34 cellular contexts compared by ENCODE assay signal in the genomic region with DNA sequence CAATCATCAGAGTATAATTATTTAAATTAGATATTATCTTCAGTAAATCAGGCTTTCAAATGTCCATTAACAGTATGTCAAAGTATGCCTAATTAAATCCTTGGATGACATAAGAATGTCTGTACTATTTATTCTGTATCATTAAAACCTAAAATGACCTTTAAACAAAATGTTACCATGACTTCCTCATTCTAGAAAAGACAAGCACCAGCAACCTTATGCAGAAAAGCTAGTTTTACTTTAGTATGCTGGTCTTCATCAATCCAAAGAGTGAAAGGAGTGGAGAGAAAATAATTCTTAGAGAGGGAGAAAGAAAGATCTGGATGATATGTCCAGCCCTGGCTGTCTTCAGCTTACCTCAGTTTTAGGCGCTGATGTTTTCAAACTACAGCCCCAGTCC.
"Had no signal": no experiment of that assay in that cellular context is flagged by ENCODE, and none has a peak within 500 bp of the region (broad histone marks: within the 10 kb centered on the region; RNA-seq: fewer than 3 reads in every experiment).

No MANE protein-coding gene starts in this region.

- H3K27ac ChIP-seq: adrenal gland, body of pancreas, brain microvascular endothelial cell, breast epithelium, VCaP had no signal

- DNase-seq: activated B cell treated with CpG ODN at 0.5 μM for 24 hours; activated CD4-positive, alpha-beta memory T cell treated with anti-CD3 and anti-CD28 coated beads for 36 hours; activated CD4-positive, alpha-beta T cell treated with anti-CD3 and anti-CD28 coated beads for 4 hours; activated CD4-positive, alpha-beta T cell treated with anti-CD3 and anti-CD28 coated beads, Interleukin-2, amount 10 ng/mL, durations not matched to agents 24 days and 14 days; activated CD4-positive, alpha-beta T cell treated with anti-CD3 and anti-CD28 coated beads, Interleukin-2, amount 50 U/mL, for 1 hour; activated CD4-positive, alpha-beta T cell treated with anti-CD3 and anti-CD28 coated beads, Interleukin-2, amount 50 U/mL, for 4 hours; activated CD4-positive, CD25-positive, alpha-beta regulatory T cell treated with anti-CD3 and anti-CD28 coated beads, Interleukin-2, amount 50 U/mL, for 72 hours; activated CD8-positive, alpha-beta memory T cell treated with anti-CD3 and anti-CD28 coated beads, Interleukin-2, amount 50 U/mL, for 4 hours; activated CD8-positive, alpha-beta T cell treated with anti-CD3 and anti-CD28 coated beads for 36 hours; activated effector memory CD4-positive, alpha-beta T cell treated with anti-CD3 and anti-CD28 coated beads, Interleukin-2, amount 50 U/mL, for 16 hours; activated gamma-delta T cell treated with Interleukin-2 at 50 U/mL for 16 hours; activated naive CD4-positive, alpha-beta T cell; activated naive CD4-positive, alpha-beta T cell treated with anti-CD3 and anti-CD28 coated beads for 36 hours; activated naive CD4-positive, alpha-beta T cell treated with anti-CD3 and anti-CD28 coated beads, Interleukin-2, amount 50 U/mL, for 16 hours; activated naive CD8-positive, alpha-beta T cell treated with anti-CD3 and anti-CD28 coated beads for 36 hours; activated T-cell treated with anti-CD3 and anti-CD28 coated beads for 4 hours; activated T-cell treated with anti-CD3 and anti-CD28 coated beads, Interleukin-2, amount 50 U/mL, for 1 hour; activated T-cell treated with anti-CD3 and anti-CD28 coated beads, Interleukin-2, amount 50 U/mL, for 4 hours; activated T-cell treated with anti-CD3 and anti-CD28 coated beads, Interleukin-2, amount 50 U/mL, for 72 hours; adrenal gland; amniotic stem cell; aorta; body of pancreas; brain microvascular endothelial cell; central memory CD4-positive, alpha-beta T cell; T-helper 2 cell; T-helper 9 cell had no signal

- H3K27ac Mint-ChIP-seq: activated B cell treated with CpG ODN at 0.5 μM for 24 hours; activated CD4-positive, alpha-beta memory T cell treated with anti-CD3 and anti-CD28 coated beads for 36 hours; activated CD4-positive, alpha-beta T cell treated with anti-CD3 and anti-CD28 coated beads, Interleukin-2, amount 10 ng/mL, durations not matched to agents 24 days and 14 days; activated CD8-positive, alpha-beta T cell treated with anti-CD3 and anti-CD28 coated beads for 36 hours; activated naive CD4-positive, alpha-beta T cell treated with anti-CD3 and anti-CD28 coated beads for 36 hours; activated naive CD8-positive, alpha-beta T cell treated with anti-CD3 and anti-CD28 coated beads for 36 hours; activated T-cell treated with anti-CD3 and anti-CD28 coated beads, Interleukin-2, amount 50 U/mL, for 72 hours; activated T-helper 1 cell treated with anti-CD3 and anti-CD28 coated beads, Interleukin-12 subunit alpha, Interleukin-12 subunit beta, Interleukin-2, Interleukin-4 antibody, amounts not matched to agents 30 ng/mL and 10 ng/mL and 1 ng/mL, durations not matched to agents 14 hours and 24 hours and 36 hours; activated T-helper 17 cell treated with anti-CD3 and anti-CD28 coated beads, Interleukin-2, amount 50 U/mL, for 72 hours; T-helper 1 cell treated with Interleukin-12 subunit alpha and Interleukin-12 subunit beta and Interleukin-4 antibody, amounts not matched to agents 30 μg/mL and 1 μg/mL, for 36 hours; T-helper 2 cell treated with Interferon-gamma antibody and Interleukin-4, amounts not matched to agents 5 μg/mL and 100 μg/mL, for 36 hours had no signal

- H3K4me1 Mint-ChIP-seq: activated CD4-positive, alpha-beta T cell treated with anti-CD3 and anti-CD28 coated beads, Interleukin-2, amount 10 ng/mL, durations not matched to agents 24 days and 14 days; activated naive CD8-positive, alpha-beta T cell treated with anti-CD3 and anti-CD28 coated beads for 36 hours; activated T-helper 17 cell treated with anti-CD3 and anti-CD28 coated beads, Interleukin-2, amount 50 U/mL, for 72 hours had no signal

- H3K4me1 ChIP-seq: adrenal gland, body of pancreas, breast epithelium had no signal

- H3K4me3 Mint-ChIP-seq: activated B cell treated with CpG ODN at 0.5 μM for 24 hours; activated CD4-positive, alpha-beta memory T cell treated with anti-CD3 and anti-CD28 coated beads for 36 hours; activated CD4-positive, alpha-beta T cell treated with anti-CD3 and anti-CD28 coated beads, Interleukin-2, amount 10 ng/mL, durations not matched to agents 24 days and 14 days; activated CD8-positive, alpha-beta T cell treated with anti-CD3 and anti-CD28 coated beads for 36 hours; activated naive CD4-positive, alpha-beta T cell treated with anti-CD3 and anti-CD28 coated beads for 36 hours; activated naive CD8-positive, alpha-beta T cell treated with anti-CD3 and anti-CD28 coated beads for 36 hours; activated T-cell treated with anti-CD3 and anti-CD28 coated beads, Interleukin-2, amount 50 U/mL, for 4 hours; activated T-cell treated with anti-CD3 and anti-CD28 coated beads, Interleukin-2, amount 50 U/mL, for 72 hours; activated T-helper 1 cell treated with anti-CD3 and anti-CD28 coated beads, Interleukin-12 subunit alpha, Interleukin-12 subunit beta, Interleukin-2, Interleukin-4 antibody, amounts not matched to agents 30 ng/mL and 10 ng/mL and 1 ng/mL, durations not matched to agents 14 hours and 24 hours and 36 hours; activated T-helper 17 cell treated with anti-CD3 and anti-CD28 coated beads, Interleukin-2, amount 50 U/mL, for 72 hours; T-helper 1 cell treated with Interleukin-12 subunit alpha and Interleukin-12 subunit beta and Interleukin-4 antibody, amounts not matched to agents 30 μg/mL and 1 μg/mL, for 36 hours; T-helper 2 cell treated with Interferon-gamma antibody and Interleukin-4, amounts not matched to agents 5 μg/mL and 100 μg/mL, for 36 hours had no signal

- H3K27me3 ChIP-seq: adrenal gland, body of pancreas, brain microvascular endothelial cell, breast epithelium had no signal

- H3K27me3 Mint-ChIP-seq: activated B cell treated with CpG ODN at 0.5 μM for 24 hours; activated CD4-positive, alpha-beta memory T cell treated with anti-CD3 and anti-CD28 coated beads for 36 hours; activated CD8-positive, alpha-beta T cell treated with anti-CD3 and anti-CD28 coated beads for 36 hours; activated naive CD8-positive, alpha-beta T cell treated with anti-CD3 and anti-CD28 coated beads for 36 hours; activated T-helper 17 cell treated with anti-CD3 and anti-CD28 coated beads, Interleukin-2, amount 50 U/mL, for 72 hours had no signal

- H3K4me3 ChIP-seq: adrenal gland, body of pancreas, breast epithelium had no signal

- ATAC-seq: activated CD8-positive, alpha-beta T cell treated with anti-CD3 and anti-CD28 coated beads for 36 hours; activated naive CD4-positive, alpha-beta T cell treated with anti-CD3 and anti-CD28 coated beads, Interleukin-2, amount 50 U/mL, for 72 hours; activated T-cell treated with anti-CD3 and anti-CD28 coated beads, Interleukin-2, amount 50 U/mL, for 4 hours; activated T-cell treated with anti-CD3 and anti-CD28 coated beads, Interleukin-2, amount 50 U/mL, for 72 hours; activated T-helper 17 cell treated with anti-CD3 and anti-CD28 coated beads, Interleukin-2, amount 50 U/mL, for 72 hours; body of pancreas had no signal

- H3K36me3 Mint-ChIP-seq: activated CD4-positive, alpha-beta memory T cell treated with anti-CD3 and anti-CD28 coated beads for 36 hours; activated naive CD8-positive, alpha-beta T cell treated with anti-CD3 and anti-CD28 coated beads for 36 hours had no signal
